In the genomic region with DNA sequence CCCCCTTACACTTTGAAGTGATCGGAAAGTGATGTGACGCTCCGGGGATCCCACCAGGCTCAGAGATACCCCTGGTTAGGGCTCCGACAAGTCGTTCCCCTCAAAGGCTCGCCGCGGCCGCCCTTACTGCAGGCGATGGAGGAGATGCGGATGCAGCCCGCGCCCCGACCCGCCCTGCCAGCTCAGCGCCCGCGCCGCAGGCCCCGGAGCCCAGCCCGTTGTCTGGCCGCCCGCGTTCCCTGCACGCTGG, we compare ENCODE assay signal across 8 cellular contexts. TPM values are rescaled to one million over a fixed set of nuclear protein-coding genes. Genes with fewer than 3 reads are reported as not detected.
DNase-seq lines count a peak whose midpoint lies in the region; ATAC-seq and TF ChIP-seq lines count a peak whose summit lies in the region.

No MANE protein-coding gene starts in this region.

- H3K4me2 ChIP-seq in fibroblast of lung (ENCODE audit: extremely low read depth, insufficient read depth, low read length): peak overlapping the region; percentile 79

- H3K36me3 ChIP-seq in SJCRH30 (peaks cover 11% of the 10 kb centered on the region), fibroblast of lung (ENCODE audit: control insufficient read depth, insufficient read depth, low read length) (no peaks in the 10 kb centered on the region), gastrocnemius medialis (peaks cover 0 to 20% of the 10 kb centered on the region in 2 donors)

- peak overlapping the region; percentile 86 for H3K9ac ChIP-seq in fibroblast of lung (ENCODE audit: insufficient read depth, low read length)

- peaks cover 59% of the 10 kb centered on the region for H3K79me2 ChIP-seq in fibroblast of lung (ENCODE audit: control insufficient read depth, insufficient read depth, low read length)

- no peak for TF ChIP-seq CTCF in fibroblast of lung (conservative IDR thresholded peaks at IDR 0.05 in 1 of 2, IDR thresholded peaks at IDR 0.05 in 1 of 2; ENCODE audit: low read depth in 1 of 2, low read length in 2 of 2)
- TF ChIP-seq CTCF in gastrocnemius medialis (IDR thresholded peaks at IDR 0.05 in 4 of 5, conservative IDR thresholded peaks at IDR 0.05 in 1 of 5): no peak

- H3K27ac ChIP-seq in SJCRH30: peak overlapping the region; percentile 57
- H3K27ac ChIP-seq in fibroblast of lung (ENCODE audit: insufficient read depth, low read length): peak overlapping the region; percentile 93
- H3K27ac ChIP-seq in gastrocnemius medialis: peak overlapping the region; percentile 80 to 93 (median 85)

- H3K27me3 ChIP-seq in SJCRH30: no peaks in the 10 kb centered on the region
- H3K27me3 ChIP-seq in fibroblast of lung (ENCODE audit: control insufficient read depth, insufficient read depth, low read length): no peaks in the 10 kb centered on the region
- H3K27me3 ChIP-seq in gastrocnemius medialis: no peaks in the 10 kb centered on the region

- ATAC-seq in GM19372 (IDR thresholded peaks at IDR 0.05; ENCODE audit: low read depth, unreplicated experiment): peak; percentile 35
- ATAC-seq in gastrocnemius medialis: no peak
- no peak for ATAC-seq in GM19397 (IDR thresholded peaks at IDR 0.05; ENCODE audit: unreplicated experiment)

- in situ Hi-C loops in gastrocnemius medialis (cut with MboI; ENCODE audit: low sequenced_read_pairs in 4 of 4): no loop called here

- H3K4me3 ChIP-seq in SJCRH30 (peak overlapping the region; percentile 93), fibroblast of lung (replicated peaks in 1 of 4; ENCODE audit: control extremely low read depth in 1 of 4, insufficient read depth in 1 of 4, low read depth in 3 of 4, low read length in 4 of 4) (peak overlapping the region; percentile 50 to 100 (median 92)), gastrocnemius medialis (peak overlapping the region; percentile 79 to 97 (median 94))

- intact Hi-C loops in gastrocnemius medialis (cut with DNase I; ENCODE audit: low total_unique reads): loop anchor here (1.0 to 5.0 kb wide), 2 partner anchors 20 to 342 kb away; a partner anchor contains a TSS

- H2AFZ ChIP-seq in fibroblast of lung (ENCODE audit: low read length): peak overlapping the region; percentile 63

- H3K4me1 ChIP-seq in SJCRH30: peaks cover 4% of the 10 kb centered on the region; the same call in 1 of the 2 replicates
- peaks cover 5% of the 10 kb centered on the region for H3K4me1 ChIP-seq in fibroblast of lung (ENCODE audit: control insufficient read depth, extremely low read depth, insufficient read depth, low read length)
- H3K4me1 ChIP-seq in gastrocnemius medialis: peaks cover 33 to 34% of the 10 kb centered on the region in 2 donors

- H4K20me1 ChIP-seq in fibroblast of lung (ENCODE audit: control insufficient read depth, extremely low read depth, insufficient read depth, low read length): no peaks in the 10 kb centered on the region

- TF ChIP-seq POLR2A in gastrocnemius medialis (IDR thresholded peaks at IDR 0.05): no peak

- DNase-seq in SJCRH30 (no peak), fibroblast of lung (ENCODE audit: low read depth in 2 of 2) (no peak), gastrocnemius medialis (no peak), AG08395 (ENCODE audit: low spot score) (no peak), NCI-H510A treated with DMSO at 0.1 percent for 48 hours (lab: John Stamatoyannopoulos, UW) (no peak), SIG-M5 (lab: John Stamatoyannopoulos, UW) (no peak)

- no peaks in the 10 kb centered on the region for H3K9me3 ChIP-seq in SJCRH30 (replicated peaks)
- H3K9me3 ChIP-seq in fibroblast of lung (ENCODE audit: control insufficient read depth, insufficient read depth, low read depth, low read length): no peaks in the 10 kb centered on the region
- H3K9me3 ChIP-seq in gastrocnemius medialis: no peaks in the 10 kb centered on the region

RNA-seq across cellular contexts. Expression of a gene that starts 0.2 kb away (rescaled TPM):
- total RNA-seq in SJCRH30 (2014; rRNA removed; shearing (Covaris generic)): 39.7 and 43.9 TPM in 2 replicates
- total RNA-seq in fibroblast of lung (107 and 116 TPM in 2 replicates), gastrocnemius medialis (10 to 100 TPM; 15.6 to 39.6 (median 27.5) TPM)
- polyA plus RNA-seq in fibroblast of lung: 99.6 and 160 TPM in 2 replicates
- polyA plus RNA-seq in fibroblast of lung (2012): 69.6 and 93.0 TPM in 2 replicates
- 29.9 and 71.9 TPM in 2 replicates for polyA minus RNA-seq in fibroblast of lung (ENCODE audit: low replicate concordance)

RNA-seq across cellular contexts. Expression of a gene that starts 0.5 kb away (rescaled TPM):
- total RNA-seq in SJCRH30 (2014; rRNA removed; shearing (Covaris generic)): 88.6 and 96.6 TPM in 2 replicates
- 46.0 and 49.0 TPM in 2 replicates for total RNA-seq in fibroblast of lung
- polyA plus RNA-seq in fibroblast of lung: 134 and 151 TPM in 2 replicates
- polyA plus RNA-seq in fibroblast of lung (2012): 179 and 184 TPM in 2 replicates
- 44.4 and 51.3 TPM in 2 replicates for polyA minus RNA-seq in fibroblast of lung (ENCODE audit: low replicate concordance)
- total RNA-seq in gastrocnemius medialis: 100 to 1,000 TPM; 152 to 188 (median 162) TPM

RNA-seq across cellular contexts. Expression of a gene that starts 19.5 kb away (rescaled TPM):
- 141 and 171 TPM in 2 replicates for total RNA-seq in SJCRH30 (2014; rRNA removed; shearing (Covaris generic))
- total RNA-seq in fibroblast of lung (99.9 and 145 TPM in 2 replicates), gastrocnemius medialis (100 to 1,000 TPM in 1 of 4 donors, 10 to 100 TPM in 3; 67.6 to 108 (median 94.2) TPM)
- 71.5 and 75.2 TPM in 2 replicates for polyA plus RNA-seq in fibroblast of lung
- 68.1 and 74.8 TPM in 2 replicates for polyA plus RNA-seq in fibroblast of lung (2012)
- polyA minus RNA-seq in fibroblast of lung (ENCODE audit: low replicate concordance): 3.7 and 6.7 TPM in 2 replicates

RNA-seq across cellular contexts. Expression of a gene that starts 19.6 kb away (rescaled TPM):
- 60.0 and 64.2 TPM in 2 replicates for total RNA-seq in SJCRH30 (2014; rRNA removed; shearing (Covaris generic))
- total RNA-seq in fibroblast of lung: 97.3 and 112 TPM in 2 replicates
- polyA plus RNA-seq in fibroblast of lung: 36.2 and 37.2 TPM in 2 replicates
- polyA plus RNA-seq in fibroblast of lung (2012): 26.0 and 29.6 TPM in 2 replicates
- 46.4 and 46.9 TPM in 2 replicates for polyA minus RNA-seq in fibroblast of lung (ENCODE audit: low replicate concordance)
- total RNA-seq in gastrocnemius medialis: 10 to 100 TPM; 22.9 to 45.2 (median 27.5) TPM
